In genomic region chr16:25006504-25007055, GRCh38 we compare ENCODE assay signal across 10 cellular contexts. TPM values are rescaled to one million over a fixed set of nuclear protein-coding genes. Genes with fewer than 3 reads are reported as not detected.
DNase-seq lines count a peak whose midpoint lies in the region; ATAC-seq and TF ChIP-seq lines count a peak whose summit lies in the region.
"Had no signal": no experiment of that assay in that cellular context is flagged by ENCODE, and none has a peak within 500 bp of the region (broad histone marks: within the 10 kb centered on the region; RNA-seq: fewer than 3 reads in every experiment).

No MANE protein-coding gene starts in this region.

- TF ChIP-seq POLR2A in lower leg skin (IDR thresholded peaks at IDR 0.05), result no peak

- intact Hi-C loops in mucosa of descending colon (cut with DNase I, micrococcal nuclease) (no loop called here), lower leg skin (cut with DNase I; ENCODE audit: low total_unique reads) (no loop called here)

- H3K36me3 ChIP-seq in BE2C (no peaks in the 10 kb centered on the region), mucosa of descending colon (ENCODE audit: low read depth) (no peaks in the 10 kb centered on the region)

- peak; percentile 88 for ATAC-seq in mucosa of descending colon

- H3K36me3 Mint-ChIP-seq in progenitor cell of endocrine pancreas (ENCODE audit: insufficient read depth), result no peaks in the 10 kb centered on the region
- H3K36me3 Mint-ChIP-seq: immature natural killer cell had no signal

- H3K27me3 ChIP-seq in BE2C, result no peaks in the 10 kb centered on the region

- no peaks in the 10 kb centered on the region for H3K9me3 Mint-ChIP-seq in progenitor cell of endocrine pancreas (ENCODE audit: low read depth)
- H3K9me3 Mint-ChIP-seq: immature natural killer cell had no signal

- no peak overlapping the region for H3K27ac Mint-ChIP-seq in progenitor cell of endocrine pancreas

- H3K4me3 ChIP-seq in BE2C (ENCODE audit: low read depth, low read length), result no peak overlapping the region
- H3K4me3 ChIP-seq in coronary artery, result no peak overlapping the region
- H3K4me3 ChIP-seq in mucosa of descending colon, result no peak overlapping the region
- H3K4me3 ChIP-seq in lower leg skin (ENCODE audit: low read depth, poor library complexity, severe bottlenecking), result no peak overlapping the region

- 54 to 61% methylated on average over 6 of the region's 6 CpGs for WGBS in lower leg skin, 2 donors

- TF ChIP-seq CTCF in BE2C (IDR thresholded peaks at IDR 0.05; ENCODE audit: low read depth, low read length) (no peak), coronary artery (IDR thresholded peaks at IDR 0.05) (no peak), mucosa of descending colon (IDR thresholded peaks at IDR 0.05) (no peak), progenitor cell of endocrine pancreas (IDR thresholded peaks at IDR 0.05; ENCODE audit: unreplicated experiment) (no peak), lower leg skin (IDR thresholded peaks at IDR 0.05) (no peak)

- H3K27me3 Mint-ChIP-seq in progenitor cell of endocrine pancreas, result no peaks in the 10 kb centered on the region

- H3K9me3 ChIP-seq in BE2C (no peaks in the 10 kb centered on the region), mucosa of descending colon (no peaks in the 10 kb centered on the region)

- H3K4me1 ChIP-seq in BE2C (peaks cover 12% of the 10 kb centered on the region), mucosa of descending colon (ENCODE audit: low read depth) (peaks cover 50% of the 10 kb centered on the region)

- H3K27ac ChIP-seq in coronary artery, result peak overlapping the region; percentile 35 to 51

- peak; percentile 41 for DNase-seq in BE2C
- peak; percentile 92 for DNase-seq in MV-4-11 (lab: John Stamatoyannopoulos, UW)
- DNase-seq in coronary artery (ENCODE audit: low spot score), result peak; percentile 64
- DNase-seq in mucosa of descending colon, result peak in 1 of 3 donors; percentile 36
- DNase-seq in activated CD4-positive, CD25-positive, alpha-beta regulatory T cell (lab: John Stamatoyannopoulos, UW), result no peak
- no peak for DNase-seq in progenitor cell of endocrine pancreas (ENCODE audit: low spot score, unreplicated experiment)
- no peak for DNase-seq in 8988T
- DNase-seq in lower leg skin (ENCODE audit: low spot score in 2 of 2), result no peak
- DNase-seq: activated CD4-positive, alpha-beta T cell treated with anti-CD3 and anti-CD28 coated beads, Interleukin-2, amount 50 U/mL, for 1 hour; immature natural killer cell had no signal

- peaks cover 6% of the 10 kb centered on the region for H3K4me1 Mint-ChIP-seq in progenitor cell of endocrine pancreas (ENCODE audit: low read depth)

- no peak overlapping the region for H3K4me3 Mint-ChIP-seq in progenitor cell of endocrine pancreas (ENCODE audit: low read depth)
- H3K4me3 Mint-ChIP-seq: immature natural killer cell had no signal

RNA-seq across cellular contexts. Expression of gene ARHGAP17, which starts 8.6 kb away (rescaled TPM):
- 54.6 TPM for polyA plus RNA-seq in BE2C (2012; ENCODE audit: insufficient read depth, insufficient read length, low read depth)
- 100 to 1,000 TPM in 2 of 3 donors, 10 to 100 TPM in 1; 95.4 to 145 (median 111) TPM for total RNA-seq in mucosa of descending colon
- total RNA-seq in progenitor cell of endocrine pancreas, result 115 and 118 TPM in 2 replicates
- total RNA-seq in lower leg skin, result 10 to 100 TPM; 28.0 to 49.2 (median 31.2) TPM

Comparison
In these comparisons a context has a peak if more than half of its experiments do, and no peak if none do; other contexts are left out.
1. DNase-seq: peak in BE2C (single experiment), MV-4-11 (single experiment) and coronary artery (single experiment); none in activated CD4-positive, CD25-positive, alpha-beta regulatory T cell (0 of 4), progenitor cell of endocrine pancreas (single experiment), 8988T (single experiment) and lower leg skin (0 of 2).